In the genomic region with DNA sequence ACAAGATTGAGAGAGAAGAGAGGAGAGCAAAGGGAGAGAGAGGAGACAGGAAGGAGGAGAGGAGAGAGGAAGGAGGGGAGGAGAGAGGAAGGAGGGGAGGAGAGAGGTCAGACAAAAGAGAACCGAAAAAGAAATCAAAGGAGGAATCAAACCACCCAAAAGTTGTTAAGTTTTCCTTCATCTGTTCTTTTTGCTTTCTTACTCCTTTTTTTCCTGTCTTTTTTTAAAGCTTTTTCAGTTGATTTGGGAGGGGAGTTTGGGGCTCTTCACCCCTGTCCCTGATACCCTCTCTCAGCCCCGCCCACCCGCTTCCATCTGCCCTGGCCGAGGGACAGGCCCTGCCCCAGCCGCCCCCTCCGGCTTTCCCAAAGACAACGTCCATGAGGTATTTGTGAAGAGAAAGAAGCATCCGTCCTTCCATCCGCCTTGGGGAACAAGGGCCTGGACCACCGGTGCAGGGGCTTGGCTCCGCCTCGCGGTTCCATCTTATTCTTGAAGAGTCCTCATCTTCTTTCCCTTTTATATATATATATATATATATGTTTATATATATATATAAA, we compare ENCODE assay signal across 15 cellular contexts. TPM values are rescaled to one million over a fixed set of nuclear protein-coding genes. Genes with fewer than 3 reads are reported as not detected.
A peak's percentile ranks its signal among the peaks of the same experiment; 100 is the strongest.
DNase-seq lines count a peak whose midpoint lies in the region; ATAC-seq and TF ChIP-seq lines count a peak whose summit lies in the region.
"Had no signal": no experiment of that assay in that cellular context is flagged by ENCODE, and none has a peak within 500 bp of the region (broad histone marks: within the 10 kb centered on the region; RNA-seq: fewer than 3 reads in every experiment).

No MANE protein-coding gene starts in this region.

- H3K9me3 Mint-ChIP-seq in activated naive CD4-positive, alpha-beta T cell treated with anti-CD3 and anti-CD28 coated beads, Interleukin-2, amount 50 U/mL, for 72 hours = no peaks in the 10 kb centered on the region
- H3K9me3 Mint-ChIP-seq in activated naive CD4-positive, alpha-beta T cell treated with anti-CD3 and anti-CD28 coated beads for 36 hours = no peaks in the 10 kb centered on the region
- peaks cover 6% of the 10 kb centered on the region for H3K9me3 Mint-ChIP-seq in glutamatergic neuron (ENCODE audit: unreplicated experiment)
- no peaks in the 10 kb centered on the region for H3K9me3 Mint-ChIP-seq in stimulated activated naive B cell treated with anti-CD40 and anti-IgM and Interleukin-4, amounts not matched to agents 10 μg/mL and 1 μg/mL and 100 μg/mL, for 72 hours
- H3K9me3 Mint-ChIP-seq: naive thymus-derived CD4-positive, alpha-beta T cell had no signal

- no peaks in the 10 kb centered on the region for H3K36me3 ChIP-seq in Panc1 (ENCODE audit: control insufficient read depth, insufficient read depth, low read length)

- H3K4me3 ChIP-seq in Panc1 (ENCODE audit: low read depth in 2 of 2, low read length in 2 of 2) = no peak overlapping the region

- no peak overlapping the region for H3K4me3 Mint-ChIP-seq in activated naive CD4-positive, alpha-beta T cell treated with anti-CD3 and anti-CD28 coated beads for 36 hours
- peak overlapping the region; percentile 40 for H3K4me3 Mint-ChIP-seq in glutamatergic neuron (ENCODE audit: unreplicated experiment)
- peak overlapping the region in 1 of 2 donors; percentile 0 for H3K4me3 Mint-ChIP-seq in stimulated activated naive B cell treated with anti-CD40 and anti-IgM and Interleukin-4, amounts not matched to agents 10 μg/mL and 1 μg/mL and 100 μg/mL, for 72 hours

- POLR2A ChIA-PET in Panc1 (lab: Charles Lee) = no interaction called here

- peaks cover 0 to 14% of the 10 kb centered on the region in 2 donors for H3K36me3 Mint-ChIP-seq in activated naive CD4-positive, alpha-beta T cell treated with anti-CD3 and anti-CD28 coated beads, Interleukin-2, amount 50 U/mL, for 72 hours
- peaks cover 13% of the 10 kb centered on the region for H3K36me3 Mint-ChIP-seq in activated naive CD4-positive, alpha-beta T cell treated with anti-CD3 and anti-CD28 coated beads for 36 hours (ENCODE audit: low read depth)
- H3K36me3 Mint-ChIP-seq in glutamatergic neuron (ENCODE audit: unreplicated experiment) = peaks cover 4% of the 10 kb centered on the region
- peaks cover 32 to 52% of the 10 kb centered on the region in 2 donors for H3K36me3 Mint-ChIP-seq in stimulated activated naive B cell treated with anti-CD40 and anti-IgM and Interleukin-4, amounts not matched to agents 10 μg/mL and 1 μg/mL and 100 μg/mL, for 72 hours

- peaks cover 20% of the 10 kb centered on the region for H3K4me1 Mint-ChIP-seq in activated naive CD4-positive, alpha-beta T cell treated with anti-CD3 and anti-CD28 coated beads for 36 hours (ENCODE audit: low read depth)
- H3K4me1 Mint-ChIP-seq in glutamatergic neuron (ENCODE audit: low read depth, unreplicated experiment) = peaks cover 21% of the 10 kb centered on the region
- peaks cover 49 to 79% of the 10 kb centered on the region in 2 donors for H3K4me1 Mint-ChIP-seq in stimulated activated naive B cell treated with anti-CD40 and anti-IgM and Interleukin-4, amounts not matched to agents 10 μg/mL and 1 μg/mL and 100 μg/mL, for 72 hours

- DNase-seq in activated naive CD4-positive, alpha-beta T cell treated with anti-CD3 and anti-CD28 coated beads, Interleukin-2, amount 50 U/mL, for 72 hours (ENCODE audit: low spot score in 2 of 2) = no peak
- DNase-seq in activated naive CD4-positive, alpha-beta T cell treated with anti-CD3 and anti-CD28 coated beads for 36 hours = no peak
- no peak for DNase-seq in Panc1 (ENCODE audit: low read depth, low spot score)
- no peak for DNase-seq in glutamatergic neuron
- no peak for DNase-seq in stimulated activated naive B cell treated with anti-CD40 and anti-IgM and Interleukin-4, amounts not matched to agents 10 μg/mL and 1 μg/mL and 100 μg/mL, for 72 hours
- no peak for DNase-seq in C1 segment of cervical spinal cord (lab: John Stamatoyannopoulos, UW)
- no peak for DNase-seq in NCI-H1417 (lab: John Stamatoyannopoulos, UW)
- no peak for DNase-seq in HuH-7.5 (ENCODE audit: low spot score)
- DNase-seq: activated CD8-positive, alpha-beta memory T cell treated with anti-CD3 and anti-CD28 coated beads for 24 hours; cortex of kidney; DMS79 treated with DMSO at 0.1 percent for 48 hours; KG1; naive thymus-derived CD4-positive, alpha-beta T cell; NCI-H2171 had no signal

- H3K4me1 ChIP-seq in Panc1 (ENCODE audit: control insufficient read depth, insufficient read depth, low read length) = peaks cover 3% of the 10 kb centered on the region; the same call in 1 of the 2 replicates

- in situ Hi-C loops in Panc1 (cut with HindIII; ENCODE audit: low pct_unique_long_range_greater_than_20kb, low sequenced_read_pairs) = no loop called here

- intact Hi-C loops in activated naive CD4-positive, alpha-beta T cell treated with anti-CD3 and anti-CD28 coated beads for 36 hours (cut with micrococcal nuclease) = no loop called here
- intact Hi-C loops in Panc1 (cut with micrococcal nuclease; ENCODE audit: unreplicated experiment) = no loop called here

- CTCF ChIA-PET in activated naive CD4-positive, alpha-beta T cell treated with anti-CD3 and anti-CD28 coated beads for 36 hours (lab: Charles Lee) = no interaction called here
- CTCF ChIA-PET in Panc1 (lab: Charles Lee) = interaction anchor here (1.0 kb wide), 1 partner anchor 88 kb away, joined by 3 read pairs; no protein-coding TSS in a partner anchor

- H3K27ac ChIP-seq in Panc1 (ENCODE audit: low read length) = 0 out of 2 replicates have a peak overlapping the region, but pooled peaks have one; percentile 40

- H3K27me3 ChIP-seq in Panc1 (ENCODE audit: control insufficient read depth, insufficient read depth, low read length) = no peaks in the 10 kb centered on the region

- TF ChIP-seq CTCF in Panc1 (IDR thresholded peaks at IDR 0.05) (no peak), glutamatergic neuron (IDR thresholded peaks at IDR 0.05; ENCODE audit: partially characterized antibody, unreplicated experiment) (no peak)

- ATAC-seq in activated naive CD4-positive, alpha-beta T cell treated with anti-CD3 and anti-CD28 coated beads, Interleukin-2, amount 50 U/mL, for 72 hours = no peak
- no peak for ATAC-seq in Panc1
- no peak for ATAC-seq in stimulated activated naive B cell treated with anti-CD40 and anti-IgM and Interleukin-4, amounts not matched to agents 10 μg/mL and 1 μg/mL and 100 μg/mL, for 72 hours (replicated peaks)
- ATAC-seq: naive thymus-derived CD4-positive, alpha-beta T cell had no signal

- H3K9me3 ChIP-seq in Panc1 (ENCODE audit: control insufficient read depth, insufficient read depth, low read depth, low read length) = no peaks in the 10 kb centered on the region

- peak overlapping the region; percentile 30 to 74 for H3K27ac Mint-ChIP-seq in activated naive CD4-positive, alpha-beta T cell treated with anti-CD3 and anti-CD28 coated beads, Interleukin-2, amount 50 U/mL, for 72 hours
- no peak overlapping the region for H3K27ac Mint-ChIP-seq in activated naive CD4-positive, alpha-beta T cell treated with anti-CD3 and anti-CD28 coated beads for 36 hours
- no peak overlapping the region for H3K27ac Mint-ChIP-seq in glutamatergic neuron (ENCODE audit: unreplicated experiment)
- H3K27ac Mint-ChIP-seq in stimulated activated naive B cell treated with anti-CD40 and anti-IgM and Interleukin-4, amounts not matched to agents 10 μg/mL and 1 μg/mL and 100 μg/mL, for 72 hours = peak overlapping the region; percentile 91

- H3K27me3 Mint-ChIP-seq in activated naive CD4-positive, alpha-beta T cell treated with anti-CD3 and anti-CD28 coated beads for 36 hours (ENCODE audit: low read depth) = no peaks in the 10 kb centered on the region
- H3K27me3 Mint-ChIP-seq in glutamatergic neuron (ENCODE audit: unreplicated experiment) = peaks cover 5% of the 10 kb centered on the region
- H3K27me3 Mint-ChIP-seq in stimulated activated naive B cell treated with anti-CD40 and anti-IgM and Interleukin-4, amounts not matched to agents 10 μg/mL and 1 μg/mL and 100 μg/mL, for 72 hours = no peaks in the 10 kb centered on the region
- H3K27me3 Mint-ChIP-seq: naive thymus-derived CD4-positive, alpha-beta T cell had no signal

- BruUV-seq in Panc1 (replicated peaks; lab: Mats Ljungman, UMichigan) = no TSS peak

RNA-seq across cellular contexts. Expression of a gene that starts 13.3 kb away (rescaled TPM):
- 10 to 100 TPM; 12.5 to 13.9 TPM for total RNA-seq in activated naive CD4-positive, alpha-beta T cell treated with anti-CD3 and anti-CD28 coated beads, Interleukin-2, amount 50 U/mL, for 72 hours
- total RNA-seq in activated naive CD4-positive, alpha-beta T cell treated with anti-CD3 and anti-CD28 coated beads for 36 hours = 1 to 10 TPM; 8.4 to 8.8 TPM
- total RNA-seq in Panc1 (2021; ENCODE audit: unreplicated experiment) (15.7 TPM), glutamatergic neuron (ENCODE audit: unreplicated experiment) (24.1 TPM)
- polyA plus RNA-seq in Panc1 (2012; ENCODE audit: insufficient read length) = 16.9 TPM

RNA-seq across cellular contexts. Expression of a gene that starts 19.3 kb away (rescaled TPM):
- 1 to 10 TPM; 3.5 to 4.0 TPM for total RNA-seq in activated naive CD4-positive, alpha-beta T cell treated with anti-CD3 and anti-CD28 coated beads, Interleukin-2, amount 50 U/mL, for 72 hours
- total RNA-seq in activated naive CD4-positive, alpha-beta T cell treated with anti-CD3 and anti-CD28 coated beads for 36 hours = 1 to 10 TPM; 1.9 to 2.2 TPM
- total RNA-seq in Panc1 (2021; ENCODE audit: unreplicated experiment) = 0.62 TPM
- polyA plus RNA-seq in Panc1 (2012; ENCODE audit: insufficient read length) = 0.28 TPM
- 79.1 TPM for total RNA-seq in glutamatergic neuron (ENCODE audit: unreplicated experiment)
- total RNA-seq: fibroblast of villous mesenchyme had no signal

RNA-seq across cellular contexts. Expression of a gene that starts 43.0 kb away (rescaled TPM):
- total RNA-seq in activated naive CD4-positive, alpha-beta T cell treated with anti-CD3 and anti-CD28 coated beads, Interleukin-2, amount 50 U/mL, for 72 hours = 10 to 100 TPM; 34.2 to 39.6 TPM
- total RNA-seq in activated naive CD4-positive, alpha-beta T cell treated with anti-CD3 and anti-CD28 coated beads for 36 hours = 10 to 100 TPM; 30.0 to 31.9 TPM
- total RNA-seq in Panc1 (2021; ENCODE audit: unreplicated experiment) (0.10 TPM), glutamatergic neuron (ENCODE audit: unreplicated experiment) (53.4 TPM)
- polyA plus RNA-seq in Panc1 (2012; ENCODE audit: insufficient read length) = 0.22 TPM

Comparison
In these comparisons a context has a peak if more than half of its experiments do, and no peak if none do; other contexts are left out.
1. H3K27ac Mint-ChIP-seq: peak in activated naive CD4-positive, alpha-beta T cell treated with anti-CD3 and anti-CD28 coated beads, Interleukin-2, amount 50 U/mL, for 72 hours (2 of 2) and stimulated activated naive B cell treated with anti-CD40 and anti-IgM and Interleukin-4, amounts not matched to agents 10 μg/mL and 1 μg/mL and 100 μg/mL, for 72 hours (single experiment); none in activated naive CD4-positive, alpha-beta T cell treated with anti-CD3 and anti-CD28 coated beads for 36 hours (single experiment) and glutamatergic neuron (single experiment).
2. RNA of a gene that starts 19.3 kb away (total RNA-seq): 79.1 TPM in glutamatergic neuron (single experiment); 3.5 to 4.0 TPM in activated naive CD4-positive, alpha-beta T cell treated with anti-CD3 and anti-CD28 coated beads, Interleukin-2, amount 50 U/mL, for 72 hours, 1.9 to 2.2 TPM in activated naive CD4-positive, alpha-beta T cell treated with anti-CD3 and anti-CD28 coated beads for 36 hours and 0.62 TPM in Panc1 (single experiment); every median in the first group is over 10 times any median in the second.
3. RNA of a gene that starts 43.0 kb away (total RNA-seq): 53.4 TPM in glutamatergic neuron (single experiment), 34.2 to 39.6 TPM in activated naive CD4-positive, alpha-beta T cell treated with anti-CD3 and anti-CD28 coated beads, Interleukin-2, amount 50 U/mL, for 72 hours and 30.0 to 31.9 TPM in activated naive CD4-positive, alpha-beta T cell treated with anti-CD3 and anti-CD28 coated beads for 36 hours; 0.10 TPM in Panc1 (single experiment); every median in the first group is over 10 times any median in the second.